8 cellular contexts compared by ENCODE assay signal in the genomic region with DNA sequence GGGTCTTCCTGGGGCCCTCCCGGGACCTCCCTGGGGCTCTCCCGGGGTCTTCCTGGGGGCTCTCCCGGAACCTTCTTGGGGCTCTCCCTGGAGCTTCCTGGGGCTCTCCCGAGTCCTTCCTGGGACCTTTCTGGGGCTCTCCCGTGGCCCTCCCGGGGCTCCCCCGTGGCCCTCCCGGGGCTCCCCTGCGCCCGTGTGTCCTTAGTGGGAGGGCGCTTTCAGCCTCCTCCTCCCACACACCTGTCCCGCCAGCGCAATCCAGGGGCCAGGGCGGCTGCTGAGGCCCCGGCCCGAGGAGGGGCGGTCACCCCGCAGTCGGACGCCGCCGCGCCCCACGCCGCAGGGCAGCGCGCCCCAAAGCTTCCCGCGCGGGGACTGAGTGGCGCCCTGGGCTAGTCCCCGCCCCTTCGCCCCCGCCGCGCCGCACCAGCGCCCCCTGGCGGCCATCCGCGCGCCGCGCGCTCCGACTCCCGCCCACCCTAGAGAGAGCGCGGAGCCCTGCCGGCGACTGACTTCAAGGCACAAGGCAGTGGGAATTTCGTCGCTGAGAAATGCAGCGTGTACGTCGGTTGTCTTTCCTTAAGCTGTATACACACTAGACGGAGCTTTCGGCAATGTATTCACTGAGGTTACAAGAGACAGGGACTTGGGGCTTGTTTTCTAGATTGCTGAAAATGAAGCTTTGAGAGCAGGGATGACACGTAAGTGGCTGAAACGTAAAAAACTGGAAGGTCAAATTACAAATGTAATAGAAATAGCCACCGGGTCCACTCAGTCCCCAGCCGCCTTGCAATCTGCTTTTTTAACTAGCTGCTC. TPM values are rescaled to one million over a fixed set of nuclear protein-coding genes. Genes with fewer than 3 reads are reported as not detected.
A peak's percentile ranks its signal among the peaks of the same experiment; 100 is the strongest.
DNase-seq lines count a peak whose midpoint lies in the region; ATAC-seq and TF ChIP-seq lines count a peak whose summit lies in the region.

No MANE protein-coding gene starts in this region.

- DNase-seq in ELR (ENCODE audit: low read depth) (peak; percentile 74), SK-N-DZ (ENCODE audit: low spot score) (peak; percentile 77), Right ventricle myocardium superior (peak; percentile 88), tibial nerve (ENCODE audit: low spot score in 2 of 2) (peak; percentile 59 to 74)
- peak; percentile 81 for DNase-seq in activated naive CD4-positive, alpha-beta T cell treated with anti-CD3 and anti-CD28 coated beads, Interleukin-2, amount 50 U/mL, for 16 hours

- no peak for TF ChIP-seq POLR2A in tibial nerve (IDR thresholded peaks at IDR 0.05)

- 3 to 4% methylated on average over 21 to 55 of the region's 62 CpGs for WGBS in tibial nerve, 2 donors

- peak overlapping the region; percentile 78 for H2AFZ ChIP-seq in parathyroid adenoma

- peak; percentile 91 for TF ChIP-seq CTCF in parathyroid adenoma (IDR thresholded peaks at IDR 0.05)
- TF ChIP-seq CTCF in tibial nerve (IDR thresholded peaks at IDR 0.05) = peak; percentile 97 to 99 (median 98)

- H3K9ac ChIP-seq in parathyroid adenoma = no peak overlapping the region

- H3K4me1 ChIP-seq in parathyroid adenoma (peaks cover 4% of the 10 kb centered on the region), tibial nerve (peaks cover 0 to 17% (median 0%) of the 10 kb centered on the region in 4 donors)

- H3K4me2 ChIP-seq in parathyroid adenoma (ENCODE audit: low read length) = peak overlapping the region; percentile 64

- H3K36me3 ChIP-seq in KOPT-K1 (ENCODE audit: insufficient read depth, low read length) (no peaks in the 10 kb centered on the region), parathyroid adenoma (ENCODE audit: control insufficient read depth, insufficient read depth, low read length) (no peaks in the 10 kb centered on the region), tibial nerve (no peaks in the 10 kb centered on the region)

- ATAC-seq in GM21825 (IDR thresholded peaks at IDR 0.05; ENCODE audit: unreplicated experiment) (peak; percentile 86), Right ventricle myocardium superior (ENCODE audit: poor library complexity) (peak; percentile 99)

- intact Hi-C loops in Right ventricle myocardium superior (cut with DNase I) = loop anchor here (2.0 kb wide), 2 partner anchors 154 to 418 kb away; no protein-coding TSS in a partner anchor

- H3K27ac ChIP-seq in KOPT-K1 (ENCODE audit: low read depth, low read length, poor library complexity, severe bottlenecking) (peak overlapping the region; percentile 74), parathyroid adenoma (no peak overlapping the region), tibial nerve (peak overlapping the region in 1 of 4 donors; percentile 18)

- no peak overlapping the region for H3K4me3 ChIP-seq in parathyroid adenoma (ENCODE audit: low read depth, low read length)
- peak overlapping the region in 3 of 4 donors; percentile 10 to 46 (median 46) for H3K4me3 ChIP-seq in tibial nerve

- no peaks in the 10 kb centered on the region for H3K79me2 ChIP-seq in parathyroid adenoma

- H3K9me3 ChIP-seq in KOPT-K1 (ENCODE audit: insufficient read depth, low read length, poor library complexity, severe bottlenecking) (peaks cover 10% of the 10 kb centered on the region), parathyroid adenoma (ENCODE audit: control insufficient read depth, low read length) (no peaks in the 10 kb centered on the region), tibial nerve (no peaks in the 10 kb centered on the region)

- TF ChIP-seq EP300 in tibial nerve (IDR thresholded peaks at IDR 0.05) = no peak

- H3K27me3 ChIP-seq in parathyroid adenoma (ENCODE audit: control insufficient read depth, insufficient read depth, low read length) (peaks cover 2% of the 10 kb centered on the region), tibial nerve (peaks cover 0 to 24% of the 10 kb centered on the region in 2 donors)

RNA-seq across cellular contexts. Expression of gene INSIG1, which starts 47.1 kb away (rescaled TPM):
- 59.3 and 60.9 TPM in 2 replicates for polyA plus RNA-seq in SK-N-DZ (2014; cell fraction: cytosol; rRNA removed)
- polyA plus RNA-seq in SK-N-DZ (2014; cell fraction: nucleus; rRNA removed) = 47.2 and 56.0 TPM in 2 replicates
- 6.9 TPM for total RNA-seq in Right ventricle myocardium superior
- 10 to 100 TPM; 66.9 to 91.7 (median 80.5) TPM for total RNA-seq in tibial nerve
